Comparison of ENCODE assay signal across 23 cellular contexts in genomic region chr7:84139986-84140729, GRCh38. TPM values are rescaled to one million over a fixed set of nuclear protein-coding genes. Genes with fewer than 3 reads are reported as not detected.
DNase-seq lines count a peak whose midpoint lies in the region; ATAC-seq, FAIRE-seq and TF ChIP-seq lines count a peak whose summit lies in the region.
"Had no signal": no experiment of that assay in that cellular context is flagged by ENCODE, and none has a peak within 500 bp of the region (broad histone marks: within the 10 kb centered on the region; RNA-seq: fewer than 3 reads in every experiment).

No MANE protein-coding gene starts in this region.

- no peak overlapping the region for H3K27ac ChIP-seq in suprapubic skin
- H3K27ac ChIP-seq: neural progenitor cell had no signal

- H3K4me1 ChIP-seq in suprapubic skin = no peaks in the 10 kb centered on the region

- H3K27me3 ChIP-seq in suprapubic skin = no peaks in the 10 kb centered on the region
- H3K27me3 ChIP-seq: neural progenitor cell, sigmoid colon had no signal

- H3K36me3 ChIP-seq in suprapubic skin = no peaks in the 10 kb centered on the region
- H3K36me3 ChIP-seq: neural progenitor cell, sigmoid colon had no signal

- no peak for TF ChIP-seq CTCF in suprapubic skin (IDR thresholded peaks at IDR 0.05)

- H3K4me3 ChIP-seq in skeletal muscle cell (ENCODE audit: low read depth, low read length) (no peak overlapping the region), suprapubic skin (no peak overlapping the region)
- H3K4me3 ChIP-seq: lung, neural progenitor cell had no signal

- DNase-seq in H54 (ENCODE audit: insufficient read length, low spot score) (no peak), SK-MEL-5 (ENCODE audit: low read depth, low spot score) (peak; percentile 99), fibroblast of gingiva (ENCODE audit: low read depth) (peak; percentile 16), skeletal muscle cell (ENCODE audit: low read depth) (peak; percentile 6), suprapubic skin (ENCODE audit: low spot score in 2 of 2) (no peak), LoVo (ENCODE audit: low spot score) (no peak)
- DNase-seq: activated CD4-positive, alpha-beta memory T cell treated with anti-CD3 and anti-CD28 coated beads for 36 hours; activated CD4-positive, CD25-positive, alpha-beta regulatory T cell; activated effector memory CD4-positive, alpha-beta T cell treated with Interleukin-2 at 50 U/mL for 16 hours; activated naive CD8-positive, alpha-beta T cell treated with anti-CD3 and anti-CD28 coated beads for 36 hours; CD4-positive, alpha-beta T cell; DMS 273 treated with DMSO at 0.1 percent for 48 hours; effector memory CD4-positive, alpha-beta T cell; NCI-H2081; NCI-H345; NCI-H748 treated with DMSO at 0.1 percent for 48 hours; sigmoid colon; trophoblast cell had no signal

- in situ Hi-C loops in SK-MEL-5 (cut with HindIII; ENCODE audit: low pct_unique_long_range_greater_than_20kb, low sequenced_read_pairs) = no loop called here

- TF ChIP-seq POLR2A in H54 (IDR thresholded peaks at IDR 0.05; ENCODE audit: low read depth, low read length) = no peak
- no peak for TF ChIP-seq POLR2A in suprapubic skin (IDR thresholded peaks at IDR 0.05)

- TF ChIP-seq EP300 in suprapubic skin (IDR thresholded peaks at IDR 0.05) = no peak

- 57% methylated on average over 2 of the region's 2 CpGs for WGBS in suprapubic skin

- peak; percentile 81 for FAIRE-seq in H54 (lab: Jason Lieb, UNC)
- FAIRE-seq: H1 had no signal

- no peak for ATAC-seq in HG03457 (IDR thresholded peaks at IDR 0.05; ENCODE audit: unreplicated experiment)
- ATAC-seq: esophagus mucosa had no signal

- no peaks in the 10 kb centered on the region for H3K9me3 ChIP-seq in suprapubic skin
- H3K9me3 ChIP-seq: sigmoid colon had no signal

RNA-seq across cellular contexts. Expression of gene SEMA3A, which starts 54.4 kb away (rescaled TPM):
- total RNA-seq in SK-MEL-5 (2014; rRNA removed; shearing (Covaris generic)) = 10.0 and 13.1 TPM in 2 replicates
- polyA plus RNA-seq in SK-MEL-5 (2015; cell fraction: cytosol; rRNA removed) = 4.6 and 8.2 TPM in 2 replicates
- 6.7 and 7.6 TPM in 2 replicates for polyA plus RNA-seq in SK-MEL-5 (2015; cell fraction: nucleus; rRNA removed)
- total RNA-seq in suprapubic skin = 1 to 10 TPM; 1.1 to 7.3 (median 3.2) TPM

Comparison
In these comparisons a context has a peak if more than half of its experiments do, and no peak if none do; other contexts are left out.
1. DNase-seq: peak in SK-MEL-5 (single experiment), fibroblast of gingiva (single experiment) and skeletal muscle cell (single experiment); none in H54 (single experiment), suprapubic skin (0 of 2) and LoVo (single experiment).